ENCODE assay signal across 21 cellular contexts in genomic region chr4:13950491-13950890, GRCh38.
"Had no signal": no experiment of that assay in that cellular context is flagged by ENCODE, and none has a peak within 500 bp of the region (broad histone marks: within the 10 kb centered on the region; RNA-seq: fewer than 3 reads in every experiment).

No MANE protein-coding gene starts in this region.

- H3K4me2 ChIP-seq: SK-N-SH had no signal

- DNase-seq: KBM-7, MG63, NCI-H1092, NCI-H1105 treated with DMSO at 0.1 percent for 48 hours, NCI-H1417 treated with DMSO at 0.1 percent for 48 hours, NCI-H146, NCI-H187, NCI-H2029, NCI-H2081 treated with DMSO at 0.1 percent for 48 hours, NCI-H2171, NCI-H226, NCI-H446, NCI-H510A, NCI-H524 treated with DMSO at 0.1 percent for 48 hours, NCI-H69, NCI-H774, SHP77, SK-N-SH, SW 1271 had no signal

- H3K27me3 ChIP-seq: MG63 had no signal

- H3K4me3 ChIP-seq: MG63 had no signal

- H3K9me3 ChIP-seq: MG63, SK-N-SH had no signal

- H3K9me2 ChIP-seq: SK-N-SH had no signal

- H3K27ac ChIP-seq: HL-60, RWPE1 had no signal

- H3K36me3 ChIP-seq: MG63 had no signal

- H3K9ac ChIP-seq: SK-N-SH had no signal
